In the genomic region with DNA sequence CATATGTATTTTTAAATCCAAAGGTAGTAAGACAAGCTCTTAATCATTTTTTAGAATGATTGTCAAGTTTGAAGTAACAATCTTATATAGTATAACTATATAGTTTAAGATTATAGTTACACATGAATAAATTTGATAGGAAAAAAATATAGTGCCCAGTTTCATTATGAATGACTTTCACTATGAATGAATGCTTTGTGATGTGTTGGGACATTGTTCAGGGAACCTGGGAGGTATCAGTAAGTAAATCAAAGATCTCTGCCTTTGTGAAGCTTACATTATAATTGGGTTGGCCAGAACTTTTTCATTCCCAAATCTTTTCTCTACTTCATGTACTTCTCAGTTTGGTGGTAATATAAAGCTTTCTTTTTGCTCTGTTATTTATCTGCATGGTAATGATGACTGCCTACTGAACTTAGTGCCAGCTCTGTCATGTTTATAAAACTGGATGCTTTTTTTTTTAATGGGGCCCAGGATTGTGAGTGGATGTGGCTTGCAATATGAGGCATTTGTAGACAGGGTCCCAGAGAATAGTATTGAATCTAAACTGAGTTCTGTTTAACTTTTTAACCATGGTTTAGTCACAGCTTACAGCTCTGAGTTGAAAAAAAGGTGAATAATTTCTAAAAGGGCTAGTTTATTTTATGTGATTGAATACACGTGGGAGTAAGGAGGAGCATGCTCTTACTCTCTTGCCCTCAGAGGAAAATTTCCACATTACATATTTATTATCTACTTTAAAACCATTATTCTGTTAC, we compare ENCODE assay signal across 16 cellular contexts. TPM values are rescaled to one million over a fixed set of nuclear protein-coding genes. Genes with fewer than 3 reads are reported as not detected.
DNase-seq lines count a peak whose midpoint lies in the region; ATAC-seq, FAIRE-seq and TF ChIP-seq lines count a peak whose summit lies in the region.
"Had no signal": no experiment of that assay in that cellular context is flagged by ENCODE, and none has a peak within 500 bp of the region (broad histone marks: within the 10 kb centered on the region; RNA-seq: fewer than 3 reads in every experiment).

No MANE protein-coding gene starts in this region.

- H3K4me3 ChIP-seq in kidney (ENCODE audit: low read length in 2 of 2): no peak overlapping the region
- H3K4me3 ChIP-seq: heart right ventricle, SJCRH30, thyroid gland had no signal

- no peaks in the 10 kb centered on the region for H3K9me3 Mint-ChIP-seq in activated T-cell treated with anti-CD3 and anti-CD28 coated beads, Interleukin-2, amount 50 U/mL, for 72 hours
- H3K9me3 Mint-ChIP-seq in activated CD8-positive, alpha-beta T cell treated with anti-CD3 and anti-CD28 coated beads for 36 hours: no peaks in the 10 kb centered on the region
- H3K9me3 Mint-ChIP-seq in immature natural killer cell: no peaks in the 10 kb centered on the region
- H3K9me3 Mint-ChIP-seq in stimulated activated naive CD8-positive, alpha-beta T cell treated with anti-CD3 and anti-CD28 coated beads, Interleukin-15, Interleukin-2, amounts not matched to agents 100 ng/mL and 50 ng/mL, for 24 hours: no peaks in the 10 kb centered on the region
- H3K9me3 Mint-ChIP-seq: dendritic cell treated with granulocyte-macrophage colony-stimulating factor and Interleukin-4, amounts not matched to agents 40 ng/mL and 50 ng/mL, for 4 days had no signal

- H3K27ac ChIP-seq in kidney (ENCODE audit: low read depth in 2 of 2, low read length in 2 of 2): no peak overlapping the region
- H3K27ac ChIP-seq: heart right ventricle, SJCRH30, thyroid gland had no signal

- peaks cover 4 to 41% of the 10 kb centered on the region in 2 donors for H3K36me3 Mint-ChIP-seq in activated T-cell treated with anti-CD3 and anti-CD28 coated beads, Interleukin-2, amount 50 U/mL, for 72 hours (ENCODE audit: insufficient read depth in 2 of 2)
- peaks cover 44% of the 10 kb centered on the region for H3K36me3 Mint-ChIP-seq in activated CD8-positive, alpha-beta T cell treated with anti-CD3 and anti-CD28 coated beads for 36 hours (ENCODE audit: low read depth)
- peaks cover 0 to 29% (median 14%) of the 10 kb centered on the region in 3 donors for H3K36me3 Mint-ChIP-seq in immature natural killer cell
- peaks cover 63% of the 10 kb centered on the region for H3K36me3 Mint-ChIP-seq in stimulated activated naive CD8-positive, alpha-beta T cell treated with anti-CD3 and anti-CD28 coated beads, Interleukin-15, Interleukin-2, amounts not matched to agents 100 ng/mL and 50 ng/mL, for 24 hours (ENCODE audit: low read depth)

- POLR2A ChIA-PET in activated CD8-positive, alpha-beta T cell treated with anti-CD3 and anti-CD28 coated beads for 36 hours (lab: Charles Lee): interaction anchor here (0.7 to 1.3 kb wide), 4 partner anchors 17 to 70 kb away, joined by 3 to 6 read pairs (median 3); a partner anchor contains a TSS

- peaks cover 41% of the 10 kb centered on the region for H3K4me1 Mint-ChIP-seq in activated T-cell treated with anti-CD3 and anti-CD28 coated beads, Interleukin-2, amount 50 U/mL, for 72 hours (ENCODE audit: low read depth)
- peaks cover 41% of the 10 kb centered on the region for H3K4me1 Mint-ChIP-seq in activated CD8-positive, alpha-beta T cell treated with anti-CD3 and anti-CD28 coated beads for 36 hours (ENCODE audit: low read depth)
- peaks cover 0 to 6% of the 10 kb centered on the region in 2 donors for H3K4me1 Mint-ChIP-seq in immature natural killer cell
- peaks cover 34% of the 10 kb centered on the region for H3K4me1 Mint-ChIP-seq in stimulated activated naive CD8-positive, alpha-beta T cell treated with anti-CD3 and anti-CD28 coated beads, Interleukin-15, Interleukin-2, amounts not matched to agents 100 ng/mL and 50 ng/mL, for 24 hours (ENCODE audit: low read depth)

- TF ChIP-seq CTCF in activated CD8-positive, alpha-beta T cell treated with anti-CD3 and anti-CD28 coated beads for 36 hours (IDR thresholded peaks at IDR 0.05): no peak
- no peak for TF ChIP-seq CTCF in kidney (IDR thresholded peaks at IDR 0.05; ENCODE audit: borderline replicate concordance, extremely low read depth, insufficient read depth)

- CTCF ChIA-PET in activated CD8-positive, alpha-beta T cell treated with anti-CD3 and anti-CD28 coated beads for 36 hours (lab: Charles Lee): interaction anchor here (0.6 to 1.3 kb wide), 6 partner anchors 16 to 110 kb away, joined by 3 to 8 read pairs (median 3); no protein-coding TSS in a partner anchor

- H3K9ac ChIP-seq in kidney (ENCODE audit: low read length in 2 of 2): no peak overlapping the region

- peak; percentile 76 to 83 for ATAC-seq in activated T-cell treated with anti-CD3 and anti-CD28 coated beads, Interleukin-2, amount 50 U/mL, for 72 hours (replicated peaks in 1 of 2)
- peak; percentile 75 for ATAC-seq in activated CD8-positive, alpha-beta T cell treated with anti-CD3 and anti-CD28 coated beads for 36 hours
- no peak for ATAC-seq in HG03342 (IDR thresholded peaks at IDR 0.05; ENCODE audit: unreplicated experiment)
- ATAC-seq: heart right ventricle had no signal

- peak overlapping the region; percentile 90 for H3K27ac Mint-ChIP-seq in activated T-cell treated with anti-CD3 and anti-CD28 coated beads, Interleukin-2, amount 50 U/mL, for 72 hours
- H3K27ac Mint-ChIP-seq in activated CD8-positive, alpha-beta T cell treated with anti-CD3 and anti-CD28 coated beads for 36 hours: peak overlapping the region; percentile 56
- H3K27ac Mint-ChIP-seq in immature natural killer cell: peak overlapping the region in 5 of 6 donors; percentile 11 to 79 (median 51)
- H3K27ac Mint-ChIP-seq in stimulated activated naive CD8-positive, alpha-beta T cell treated with anti-CD3 and anti-CD28 coated beads, Interleukin-15, Interleukin-2, amounts not matched to agents 100 ng/mL and 50 ng/mL, for 24 hours: peak overlapping the region; percentile 81
- H3K27ac Mint-ChIP-seq: dendritic cell treated with granulocyte-macrophage colony-stimulating factor and Interleukin-4, amounts not matched to agents 40 ng/mL and 50 ng/mL, for 4 days had no signal

- no peaks in the 10 kb centered on the region for H3K9me3 ChIP-seq in kidney (ENCODE audit: control insufficient read depth in 1 of 2, low read length in 2 of 2)
- H3K9me3 ChIP-seq: heart right ventricle, SJCRH30, thyroid gland had no signal

- no peak for DNase-seq in activated T-cell treated with anti-CD3 and anti-CD28 coated beads, Interleukin-2, amount 50 U/mL, for 72 hours
- no peak for DNase-seq in activated T-cell treated with anti-CD3 and anti-CD28 coated beads, Interleukin-2, amount 50 U/mL, for 48 hours
- DNase-seq in activated CD8-positive, alpha-beta T cell treated with anti-CD3 and anti-CD28 coated beads for 36 hours: no peak
- DNase-seq in immature natural killer cell (no peak), KBM-7 (no peak), kidney (no peak)
- DNase-seq: heart right ventricle; Karpas-422; NCI-H1436; NCI-H446; SJCRH30; stimulated activated CD4-positive, alpha-beta T cell treated with anti-CD3 and anti-CD28 coated beads, Interleukin-1b, Interleukin-23, amount 100 ng/mL, for 48 hours; thyroid gland had no signal

- no peak for FAIRE-seq in kidney (lab: Jason Lieb, UNC)

- peak overlapping the region in 1 of 2 donors; percentile 14 for H3K4me3 Mint-ChIP-seq in activated T-cell treated with anti-CD3 and anti-CD28 coated beads, Interleukin-2, amount 50 U/mL, for 72 hours
- no peak overlapping the region for H3K4me3 Mint-ChIP-seq in activated CD8-positive, alpha-beta T cell treated with anti-CD3 and anti-CD28 coated beads for 36 hours
- no peak overlapping the region for H3K4me3 Mint-ChIP-seq in immature natural killer cell
- no peak overlapping the region for H3K4me3 Mint-ChIP-seq in stimulated activated naive CD8-positive, alpha-beta T cell treated with anti-CD3 and anti-CD28 coated beads, Interleukin-15, Interleukin-2, amounts not matched to agents 100 ng/mL and 50 ng/mL, for 24 hours
- H3K4me3 Mint-ChIP-seq: dendritic cell treated with granulocyte-macrophage colony-stimulating factor and Interleukin-4, amounts not matched to agents 40 ng/mL and 50 ng/mL, for 4 days had no signal

- intact Hi-C loops in activated CD8-positive, alpha-beta T cell treated with anti-CD3 and anti-CD28 coated beads for 36 hours (cut with micrococcal nuclease): no loop called here
- intact Hi-C loops in kidney (cut with DNase I): no loop called here

- in situ Hi-C loops in KBM-7 (cut with MboI; ENCODE audit: low pct_unique_long_range_greater_than_20kb, low sequenced_read_pairs): no loop called here

- H3K4me1 ChIP-seq in kidney (ENCODE audit: control insufficient read depth in 1 of 2, insufficient read depth in 1 of 2, low read depth in 1 of 2, low read length in 2 of 2): no peaks in the 10 kb centered on the region
- H3K4me1 ChIP-seq: heart right ventricle, SJCRH30, thyroid gland had no signal

- no peaks in the 10 kb centered on the region for H3K27me3 Mint-ChIP-seq in activated T-cell treated with anti-CD3 and anti-CD28 coated beads, Interleukin-2, amount 50 U/mL, for 72 hours (ENCODE audit: low read depth)
- H3K27me3 Mint-ChIP-seq in activated CD8-positive, alpha-beta T cell treated with anti-CD3 and anti-CD28 coated beads for 36 hours: no peaks in the 10 kb centered on the region
- peaks cover 0 to 3% (median 0%) of the 10 kb centered on the region in 3 donors for H3K27me3 Mint-ChIP-seq in immature natural killer cell (ENCODE audit: low read depth in 3 of 3)
- H3K27me3 Mint-ChIP-seq in stimulated activated naive CD8-positive, alpha-beta T cell treated with anti-CD3 and anti-CD28 coated beads, Interleukin-15, Interleukin-2, amounts not matched to agents 100 ng/mL and 50 ng/mL, for 24 hours: no peaks in the 10 kb centered on the region
- H3K27me3 Mint-ChIP-seq: dendritic cell treated with granulocyte-macrophage colony-stimulating factor and Interleukin-4, amounts not matched to agents 40 ng/mL and 50 ng/mL, for 4 days had no signal

- H3K36me3 ChIP-seq in kidney (ENCODE audit: control insufficient read depth in 1 of 2, insufficient read depth in 2 of 2, low read length in 2 of 2): peaks cover 3 to 37% of the 10 kb centered on the region in 2 donors

RNA-seq across cellular contexts. Expression of a gene that starts 23.3 kb away (rescaled TPM):
- 100 to 1,000 TPM; 269 to 288 TPM for total RNA-seq in activated T-cell treated with anti-CD3 and anti-CD28 coated beads, Interleukin-2, amount 50 U/mL, for 72 hours
- 100 to 1,000 TPM; 218 to 227 TPM for total RNA-seq in activated CD8-positive, alpha-beta T cell treated with anti-CD3 and anti-CD28 coated beads for 36 hours
- polyA plus RNA-seq in immature natural killer cell (10 to 100 TPM; 20.5 to 37.8 (median 29.7) TPM), kidney (ENCODE audit: insufficient read depth, low read depth, low replicate concordance) (196 TPM)
- 230 TPM for total RNA-seq in kidney
